ENCODE assay signal across 21 cellular contexts in genomic region chr18:27709344-27709743, GRCh38.
A peak's percentile ranks its signal among the peaks of the same experiment; 100 is the strongest.
DNase-seq lines count a peak whose midpoint lies in the region; TF ChIP-seq lines count a peak whose summit lies in the region.
"Had no signal": no experiment of that assay in that cellular context is flagged by ENCODE, and none has a peak within 500 bp of the region (broad histone marks: within the 10 kb centered on the region; RNA-seq: fewer than 3 reads in every experiment).

No MANE protein-coding gene starts in this region.

- CTCF ChIA-PET in mammary epithelial cell (lab: Charles Lee; ENCODE audit: low non-redundant PET) = no interaction called here

- intact Hi-C loops in mammary epithelial cell (cut with micrococcal nuclease) = no loop called here

- no peaks in the 10 kb centered on the region for H3K9me3 ChIP-seq in mammary epithelial cell (replicated peaks; ENCODE audit: insufficient read depth, low read length)
- H3K9me3 ChIP-seq in Karpas-422 (ENCODE audit: low read length) = peaks cover 5% of the 10 kb centered on the region; the same call in 1 of the 2 replicates
- no peaks in the 10 kb centered on the region; the same call in 1 of the 2 replicates for H3K9me3 ChIP-seq in MG63
- H3K9me3 ChIP-seq: BE2C, Caco-2 had no signal

- no TSS peak for BruUV-seq in mammary epithelial cell (replicated peaks; lab: Mats Ljungman, UMichigan)

- no peak overlapping the region for H2AFZ ChIP-seq in mammary epithelial cell (ENCODE audit: low read depth, low read length)
- no peak overlapping the region for H2AFZ ChIP-seq in Karpas-422 (ENCODE audit: low read length)

- TF ChIP-seq CTCF in mammary epithelial cell (conservative IDR thresholded peaks at IDR 0.05 in 1 of 2, IDR thresholded peaks at IDR 0.05 in 1 of 2; ENCODE audit: extremely low read depth in 1 of 2, insufficient read depth in 1 of 2, low read depth in 1 of 2, low read length in 2 of 2) = no peak

- H3K27ac ChIP-seq in mammary epithelial cell (ENCODE audit: insufficient read depth, low read depth, low read length) (no peak overlapping the region), Karpas-422 (ENCODE audit: low read length) (peak overlapping the region; percentile 91)
- H3K27ac ChIP-seq: BLaER1, C4-2B had no signal

- dilution Hi-C loops in mammary epithelial cell (cut with HindIII; ENCODE audit: low sequenced_read_pairs) = no loop called here

- H3K79me2 ChIP-seq in mammary epithelial cell (ENCODE audit: insufficient read depth, low read length) (no peaks in the 10 kb centered on the region), Karpas-422 (ENCODE audit: low read length) (no peaks in the 10 kb centered on the region)

- peak; percentile 3 to 69 for DNase-seq in T47D (ENCODE audit: low read depth in 1 of 2, low spot score in 1 of 2)
- no peak for DNase-seq in mammary epithelial cell
- peak; percentile 25 for DNase-seq in EH (ENCODE audit: low read depth)
- DNase-seq in Karpas-422 = no peak
- no peak for DNase-seq in MG63
- no peak for DNase-seq in activated CD4-positive, alpha-beta T cell treated with anti-CD3 and anti-CD28 coated beads, Interleukin-2, amount 50 U/mL, for 48 hours
- DNase-seq: 8988T; ACHN; BE2C; Caco-2; Calu3; CD4-positive, alpha-beta T cell; CD8-positive, alpha-beta T cell; DMS 273 treated with DMSO at 0.1 percent for 48 hours; DMS153; DMS53; DMS79; DND-41; GF-D8 had no signal

- H3K9ac ChIP-seq in mammary epithelial cell (ENCODE audit: insufficient read depth, low read length) (no peak overlapping the region), Karpas-422 (ENCODE audit: low read length) (no peak overlapping the region)
- H3K9ac ChIP-seq: BLaER1 had no signal

- H3K4me2 ChIP-seq in mammary epithelial cell (ENCODE audit: insufficient read depth, low read depth, low read length) (no peak overlapping the region), Karpas-422 (ENCODE audit: low read depth, low read length, poor library complexity, severe bottlenecking) (no peak overlapping the region)
- H3K4me2 ChIP-seq: BLaER1 had no signal

- no peaks in the 10 kb centered on the region for H3K27me3 ChIP-seq in mammary epithelial cell (ENCODE audit: insufficient read depth, low read length)
- H3K27me3 ChIP-seq in Karpas-422 (ENCODE audit: low read length) = no peaks in the 10 kb centered on the region
- no peaks in the 10 kb centered on the region for H3K27me3 ChIP-seq in MG63
- H3K27me3 ChIP-seq: BE2C, BLaER1 had no signal

- H3K4me1 ChIP-seq in mammary epithelial cell (ENCODE audit: insufficient read depth, low read length) = no peaks in the 10 kb centered on the region
- peaks cover 50% of the 10 kb centered on the region for H3K4me1 ChIP-seq in Karpas-422 (ENCODE audit: low read length)
- H3K4me1 ChIP-seq: BE2C, Caco-2 had no signal

- no peaks in the 10 kb centered on the region for H3K36me3 ChIP-seq in mammary epithelial cell (ENCODE audit: insufficient read depth, low read length)
- no peaks in the 10 kb centered on the region for H3K36me3 ChIP-seq in Karpas-422 (ENCODE audit: insufficient read depth, low read length)
- H3K36me3 ChIP-seq in MG63 = no peaks in the 10 kb centered on the region
- H3K36me3 ChIP-seq: BE2C, BLaER1 had no signal

- WGBS in mammary epithelial cell (ENCODE audit: low coverage, missing lambda C conversion rate) = 63% methylated on average over 1 of the region's 1 CpG

- H4K20me1 ChIP-seq in mammary epithelial cell (ENCODE audit: insufficient read depth, low read length) = no peaks in the 10 kb centered on the region
- H4K20me1 ChIP-seq in Karpas-422 (ENCODE audit: insufficient read depth, low read depth, low read length) = no peaks in the 10 kb centered on the region
- H4K20me1 ChIP-seq: BLaER1 had no signal

- H3K4me3 ChIP-seq in mammary epithelial cell (replicated peaks in 1 of 3; ENCODE audit: insufficient read depth in 1 of 3, low read depth in 2 of 3, low read length in 3 of 3) (no peak overlapping the region), Karpas-422 (ENCODE audit: low read length) (no peak overlapping the region), MG63 (no peak overlapping the region)
- H3K4me3 ChIP-seq: BLaER1 had no signal

- in situ Hi-C loops in T47D (cut with HindIII; ENCODE audit: low pct_unique_long_range_greater_than_20kb, low sequenced_read_pairs) (no loop called here), mammary epithelial cell (cut with MboI; ENCODE audit: low sequenced_read_pairs in 2 of 2) (no loop called here)

- H3K9me2 ChIP-seq in Karpas-422 (replicated peaks; ENCODE audit: insufficient read depth, low read length) = no peaks in the 10 kb centered on the region; the same call in 1 of the 2 replicates

Comparison
In these comparisons a context has a peak if more than half of its experiments do, and no peak if none do; other contexts are left out.
1. DNase-seq: peak in T47D (2 of 2) and EH (single experiment); none in mammary epithelial cell (single experiment), Karpas-422 (single experiment), MG63 (single experiment) and activated CD4-positive, alpha-beta T cell treated with anti-CD3 and anti-CD28 coated beads, Interleukin-2, amount 50 U/mL, for 48 hours (0 of 2).